Comparison of ENCODE assay signal across 31 cellular contexts in genomic region chr20:3111507-3111906, GRCh38. TPM values are rescaled to one million over a fixed set of nuclear protein-coding genes. Genes with fewer than 3 reads are reported as not detected.
"Had no signal": no experiment of that assay in that cellular context is flagged by ENCODE, and none has a peak within 500 bp of the region (broad histone marks: within the 10 kb centered on the region; RNA-seq: fewer than 3 reads in every experiment).

No MANE protein-coding gene starts in this region.

- ATAC-seq: activated T-cell treated with anti-CD3 and anti-CD28 coated beads, Interleukin-2, amount 50 U/mL, for 4 hours; body of pancreas; T-cell had no signal

- H3K27ac ChIP-seq: body of pancreas, KMS-11, SK-N-MC, VCaP had no signal

- H3K36me3 Mint-ChIP-seq: activated naive CD8-positive, alpha-beta T cell treated with anti-CD3 and anti-CD28 coated beads for 36 hours had no signal

- H3K9ac ChIP-seq: KMS-11 had no signal

- H3K4me1 ChIP-seq: body of pancreas had no signal

- H3K27ac Mint-ChIP-seq: activated CD4-positive, alpha-beta memory T cell treated with anti-CD3 and anti-CD28 coated beads for 36 hours; activated CD4-positive, alpha-beta T cell treated with anti-CD3 and anti-CD28 coated beads, Interleukin-2, amount 10 ng/mL, durations not matched to agents 7 days and 5 days; activated naive CD4-positive, alpha-beta T cell treated with anti-CD3 and anti-CD28 coated beads, Interleukin-2, amount 10 ng/mL, durations not matched to agents 7 days and 5 days; activated naive CD8-positive, alpha-beta T cell treated with anti-CD3 and anti-CD28 coated beads for 36 hours; T-cell had no signal

- FAIRE-seq: bronchial epithelial cell had no signal

- H3K9me3 ChIP-seq: body of pancreas had no signal

- H3K9me3 Mint-ChIP-seq: activated CD4-positive, alpha-beta memory T cell treated with anti-CD3 and anti-CD28 coated beads for 36 hours; activated CD4-positive, alpha-beta T cell treated with anti-CD3 and anti-CD28 coated beads, Interleukin-2, amount 10 ng/mL, durations not matched to agents 7 days and 5 days; activated naive CD4-positive, alpha-beta T cell treated with anti-CD3 and anti-CD28 coated beads, Interleukin-2, amount 10 ng/mL, durations not matched to agents 7 days and 5 days; activated naive CD8-positive, alpha-beta T cell treated with anti-CD3 and anti-CD28 coated beads for 36 hours; activated T-cell treated with anti-CD3 and anti-CD28 coated beads, Interleukin-2, amount 50 U/mL, for 4 hours; T-cell had no signal

- H3K27me3 ChIP-seq: body of pancreas had no signal

- DNase-seq: activated CD4-positive, alpha-beta memory T cell treated with anti-CD3 and anti-CD28 coated beads for 36 hours; activated CD4-positive, alpha-beta T cell treated with anti-CD3 and anti-CD28 coated beads, Interleukin-2, amount 10 ng/mL, durations not matched to agents 7 days and 5 days; activated CD4-positive, CD25-positive, alpha-beta regulatory T cell; activated CD8-positive, alpha-beta memory T cell treated with anti-CD3 and anti-CD28 coated beads for 24 hours; activated effector memory CD4-positive, alpha-beta T cell treated with anti-CD3 and anti-CD28 coated beads, Interleukin-2, amount 50 U/mL, for 16 hours; activated naive CD4-positive, alpha-beta T cell treated with anti-CD3 and anti-CD28 coated beads, Interleukin-2, amount 10 ng/mL, durations not matched to agents 7 days and 5 days; activated naive CD8-positive, alpha-beta T cell treated with anti-CD3 and anti-CD28 coated beads for 36 hours; activated T-cell treated with anti-CD3 and anti-CD28 coated beads, Interleukin-2, amount 50 U/mL, for 4 hours; aorta; body of pancreas; central memory CD4-positive, alpha-beta T cell; MV-4-11; NCI-H1092 treated with DMSO at 0.1 percent for 48 hours; NCI-H1417 treated with DMSO at 0.1 percent for 48 hours; NCI-H1694; NCI-H2029; NCI-H2107; NCI-H2171 treated with DMSO at 0.1 percent for 48 hours; NCI-H345; NCI-H510A; NCI-H526 treated with DMSO at 0.1 percent for 48 hours; NCI-H82; T-cell had no signal

- H3K4me3 ChIP-seq: body of pancreas, SK-N-MC had no signal

- H3K4me2 ChIP-seq: KMS-11 had no signal

- H3K4me3 Mint-ChIP-seq: activated CD4-positive, alpha-beta memory T cell treated with anti-CD3 and anti-CD28 coated beads for 36 hours; activated CD4-positive, alpha-beta T cell treated with anti-CD3 and anti-CD28 coated beads, Interleukin-2, amount 10 ng/mL, durations not matched to agents 7 days and 5 days; activated naive CD4-positive, alpha-beta T cell treated with anti-CD3 and anti-CD28 coated beads, Interleukin-2, amount 10 ng/mL, durations not matched to agents 7 days and 5 days; activated naive CD8-positive, alpha-beta T cell treated with anti-CD3 and anti-CD28 coated beads for 36 hours; activated T-cell treated with anti-CD3 and anti-CD28 coated beads, Interleukin-2, amount 50 U/mL, for 4 hours; T-cell had no signal

RNA-seq across cellular contexts. Expression of gene AVP, which starts 27.0 kb away (rescaled TPM):
- total RNA-seq: activated CD4-positive, alpha-beta memory T cell treated with anti-CD3 and anti-CD28 coated beads for 36 hours; activated CD4-positive, alpha-beta T cell treated with anti-CD3 and anti-CD28 coated beads, Interleukin-2, amount 10 ng/mL, durations not matched to agents 7 days and 5 days; activated naive CD8-positive, alpha-beta T cell treated with anti-CD3 and anti-CD28 coated beads for 36 hours; activated T-cell treated with anti-CD3 and anti-CD28 coated beads, Interleukin-2, amount 50 U/mL, for 4 hours; aorta; body of pancreas; bronchial epithelial cell; MCF 10A; OCI-LY7; RPMI7951; T-helper 2 cell treated with Interferon-gamma antibody and Interleukin-4, amounts not matched to agents 100 ng/mL and 5 ng/mL, for 36 hours had no signal
- polyA plus RNA-seq: aorta had no signal

RNA-seq across cellular contexts. Expression of gene OXT, which starts 40.1 kb away (rescaled TPM):
- total RNA-seq: activated CD4-positive, alpha-beta T cell treated with anti-CD3 and anti-CD28 coated beads, Interleukin-2, amount 10 ng/mL, durations not matched to agents 7 days and 5 days; aorta; body of pancreas; bronchial epithelial cell; MCF 10A; OCI-LY7; RPMI7951; T-helper 2 cell treated with Interferon-gamma antibody and Interleukin-4, amounts not matched to agents 100 ng/mL and 5 ng/mL, for 36 hours had no signal
